Comparison of ENCODE assay signal across 1 cellular context in genomic region chr2:225415809-225416208, GRCh38.
TF ChIP-seq lines count a peak whose summit lies in the region.

No MANE protein-coding gene starts in this region.

TF ChIP-seq in SK-N-SH, 30 proteins besides CTCF, POLR2A, EP300 and RAD21 (continued from another document):
- TF ChIP-seq IRF3 (IDR thresholded peaks at IDR 0.05; ENCODE audit: low read depth, low read length) (no peak; the same call in 1 of the 2 replicates), PBX3 (IDR thresholded peaks at IDR 0.05) (peak; percentile 28; the same call in 1 of the 2 replicates), FOXJ3 (CRISPR knock-in tag; IDR thresholded peaks at IDR 0.05) (peak; percentile 55; the same call in 1 of the 2 replicates), YY1 (IDR thresholded peaks at IDR 0.05; ENCODE audit: low read depth) (no peak), ELF1 (IDR thresholded peaks at IDR 0.05) (no peak), GABPA (IDR thresholded peaks at IDR 0.05; ENCODE audit: low read depth) (no peak), ZBTB33 (IDR thresholded peaks at IDR 0.05; ENCODE audit: borderline replicate concordance, low read depth) (no peak), JUND (IDR thresholded peaks at IDR 0.05) (peak; percentile 17; the same call in 1 of the 2 replicates), NRF1 (IDR thresholded peaks at IDR 0.05; ENCODE audit: low read depth, low read length) (no peak), RCOR1 (IDR thresholded peaks at IDR 0.05; ENCODE audit: low read length) (peak; percentile 96), GATA2 (CRISPR knock-in tag; IDR thresholded peaks at IDR 0.05) (peak; percentile 99), POLR2AphosphoS5 (IDR thresholded peaks at IDR 0.05; ENCODE audit: low read depth, low read length) (peak; percentile 30; the same call in 1 of the 2 replicates), RFX5 (IDR thresholded peaks at IDR 0.05; ENCODE audit: low read length) (no peak), SIN3A (IDR thresholded peaks at IDR 0.05; ENCODE audit: borderline replicate concordance, low read depth, low read length) (no peak), TCF12 (IDR thresholded peaks at IDR 0.05) (peak; percentile 55; the same call in 1 of the 2 replicates), TAF1 (IDR thresholded peaks at IDR 0.05; ENCODE audit: borderline replicate concordance, low read depth, low read length) (no peak), EZH2phosphoT487 (IDR thresholded peaks at IDR 0.05; ENCODE audit: borderline replicate concordance, low read depth) (no peak), TEAD4 (IDR thresholded peaks at IDR 0.05; ENCODE audit: borderline replicate concordance, insufficient read depth) (peak; percentile 56; the same call in 1 of the 2 replicates), CHD2 (IDR thresholded peaks at IDR 0.05; ENCODE audit: low read length, partially characterized antibody) (peak; percentile 86), USF1 (IDR thresholded peaks at IDR 0.05; ENCODE audit: borderline replicate concordance, low read depth) (no peak), RXRA (IDR thresholded peaks at IDR 0.05; ENCODE audit: borderline replicate concordance, low read depth) (no peak), NFIC (IDR thresholded peaks at IDR 0.05; ENCODE audit: borderline replicate concordance) (no peak)
